8 cellular contexts compared by ENCODE assay signal in the genomic region with DNA sequence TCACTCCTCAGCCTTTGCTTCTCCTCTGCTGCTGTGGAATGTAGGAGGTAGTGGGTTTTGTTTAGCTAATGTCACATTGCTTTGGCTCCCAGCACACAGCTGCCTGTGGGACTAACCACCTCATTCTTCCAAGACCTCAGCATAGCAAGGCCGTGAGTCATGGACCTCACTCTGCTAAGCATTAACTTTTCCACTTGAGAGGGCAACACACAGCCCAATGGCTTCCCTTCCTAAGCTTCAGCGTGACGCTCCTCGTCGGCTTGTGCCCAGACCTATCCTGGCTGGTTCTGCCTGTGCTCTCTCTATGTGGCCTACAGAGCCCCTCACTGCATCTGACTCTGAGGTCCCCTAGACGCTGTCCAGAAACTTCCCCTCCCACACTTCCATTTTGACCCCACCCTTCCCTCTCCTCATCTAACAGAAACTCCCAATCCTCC. TPM values are rescaled to one million over a fixed set of nuclear protein-coding genes. Genes with fewer than 3 reads are reported as not detected.
DNase-seq lines count a peak whose midpoint lies in the region; ATAC-seq, FAIRE-seq and TF ChIP-seq lines count a peak whose summit lies in the region.

No MANE protein-coding gene starts in this region.

- DNase-seq in activated CD4-positive, alpha-beta memory T cell treated with anti-CD3 and anti-CD28 coated beads for 36 hours, result peak; percentile 36
- DNase-seq in activated CD4-positive, alpha-beta memory T cell treated with anti-CD3 and anti-CD28 coated beads, Interleukin-2, amount 10 ng/mL, durations not matched to agents 7 days and 5 days, result no peak
- DNase-seq in bronchial epithelial cell (ENCODE audit: low read depth) (peak; percentile 98), HepG2 (ENCODE audit: low spot score) (peak; percentile 55), transverse colon (peak; percentile 63), HUDEP-2 (lab: John Stamatoyannopoulos, UW; ENCODE audit: unreplicated experiment in 76 of 76) (no peak)
- DNase-seq in stimulated activated naive CD4-positive, alpha-beta T cell (lab: John Stamatoyannopoulos, UW), result no peak

- H3K9me3 Mint-ChIP-seq in activated CD4-positive, alpha-beta memory T cell treated with anti-CD3 and anti-CD28 coated beads for 36 hours, result no peaks in the 10 kb centered on the region
- H3K9me3 Mint-ChIP-seq in activated CD4-positive, alpha-beta memory T cell treated with anti-CD3 and anti-CD28 coated beads, Interleukin-2, amount 10 ng/mL, durations not matched to agents 7 days and 5 days, result no peaks in the 10 kb centered on the region
- no peaks in the 10 kb centered on the region for H3K9me3 Mint-ChIP-seq in stimulated activated memory B cell treated with anti-CD40 and anti-IgM and Interleukin-4, amounts not matched to agents 10 μg/mL and 1 μg/mL and 100 μg/mL, for 72 hours

- H3K4me1 Mint-ChIP-seq in activated CD4-positive, alpha-beta memory T cell treated with anti-CD3 and anti-CD28 coated beads for 36 hours (ENCODE audit: low read depth), result peaks cover 26% of the 10 kb centered on the region
- H3K4me1 Mint-ChIP-seq in activated CD4-positive, alpha-beta memory T cell treated with anti-CD3 and anti-CD28 coated beads, Interleukin-2, amount 10 ng/mL, durations not matched to agents 7 days and 5 days, result peaks cover 35% of the 10 kb centered on the region
- peaks cover 16% of the 10 kb centered on the region for H3K4me1 Mint-ChIP-seq in stimulated activated memory B cell treated with anti-CD40 and anti-IgM and Interleukin-4, amounts not matched to agents 10 μg/mL and 1 μg/mL and 100 μg/mL, for 72 hours

- TF ChIP-seq RAD21 in HepG2 (CRISPR knock-in tag; IDR thresholded peaks at IDR 0.05), result no peak

- H2AFZ ChIP-seq in HepG2 (ENCODE audit: low read length), result no peak overlapping the region

- peaks cover 15% of the 10 kb centered on the region for H3K36me3 Mint-ChIP-seq in activated CD4-positive, alpha-beta memory T cell treated with anti-CD3 and anti-CD28 coated beads for 36 hours
- H3K36me3 Mint-ChIP-seq in activated CD4-positive, alpha-beta memory T cell treated with anti-CD3 and anti-CD28 coated beads, Interleukin-2, amount 10 ng/mL, durations not matched to agents 7 days and 5 days (ENCODE audit: low read depth), result peaks cover 3% of the 10 kb centered on the region
- no peaks in the 10 kb centered on the region for H3K36me3 Mint-ChIP-seq in stimulated activated memory B cell treated with anti-CD40 and anti-IgM and Interleukin-4, amounts not matched to agents 10 μg/mL and 1 μg/mL and 100 μg/mL, for 72 hours

- no peaks in the 10 kb centered on the region for H4K20me1 ChIP-seq in HepG2 (ENCODE audit: insufficient read depth, low read length)

- WGBS in HepG2 (ENCODE audit: low lambda C conversion rate), result 0% methylated on average over 1 of the region's 6 CpGs
- WGBS in transverse colon (ENCODE audit: low coverage in 1 of 2), 2 donors, result 57 to 69% methylated on average over 1 to 6 of the region's 6 CpGs

- in situ Hi-C loops in HepG2 (cut with HindIII; ENCODE audit: extremely low pct_ligation_motif_present, low pct_unique_long_range_greater_than_20kb), result no loop called here
- in situ Hi-C loops in transverse colon (cut with MboI; ENCODE audit: low pct_ligation_motif_present in 1 of 4, low pct_unique_long_range_greater_than_20kb in 1 of 4, low sequenced_read_pairs in 3 of 4), result no loop called here

- POLR2A ChIA-PET in activated CD4-positive, alpha-beta memory T cell treated with anti-CD3 and anti-CD28 coated beads for 36 hours (lab: Charles Lee), result no interaction called here
- POLR2A ChIA-PET in activated CD4-positive, alpha-beta memory T cell treated with anti-CD3 and anti-CD28 coated beads, Interleukin-2, amount 10 ng/mL, durations not matched to agents 7 days and 5 days (lab: Charles Lee), result no interaction called here
- POLR2A ChIA-PET in HepG2 (lab: Yijun Ruan, JAX), result interaction anchor here (1.0 kb wide), 2 partner anchors 13 to 21 kb away, joined by 3 read pairs; no protein-coding TSS in a partner anchor

- H3K4me1 ChIP-seq in HepG2 (ENCODE audit: insufficient read depth, low read length) (peaks cover 10% of the 10 kb centered on the region), transverse colon (peaks cover 16 to 52% (median 31%) of the 10 kb centered on the region in 4 donors)

- BruUV-seq in HepG2 (replicated peaks; lab: Mats Ljungman, UMichigan), result no TSS peak

- no peak overlapping the region for H3K4me3 Mint-ChIP-seq in activated CD4-positive, alpha-beta memory T cell treated with anti-CD3 and anti-CD28 coated beads for 36 hours
- no peak overlapping the region for H3K4me3 Mint-ChIP-seq in activated CD4-positive, alpha-beta memory T cell treated with anti-CD3 and anti-CD28 coated beads, Interleukin-2, amount 10 ng/mL, durations not matched to agents 7 days and 5 days
- H3K4me3 Mint-ChIP-seq in stimulated activated memory B cell treated with anti-CD40 and anti-IgM and Interleukin-4, amounts not matched to agents 10 μg/mL and 1 μg/mL and 100 μg/mL, for 72 hours, result no peak overlapping the region

- H3K27ac ChIP-seq in HepG2 (ENCODE audit: extremely low read length, insufficient read depth, low read length) (no peak overlapping the region), transverse colon (peak overlapping the region; percentile 86 to 97 (median 94))

- H3K4me3 ChIP-seq in bronchial epithelial cell (ENCODE audit: low read depth, low read length), result no peak overlapping the region
- no peak overlapping the region for H3K4me3 ChIP-seq in HepG2 (replicated peaks in 1 of 3; ENCODE audit: insufficient read depth in 1 of 3, low read depth in 2 of 3, low read length in 3 of 3)
- no peak overlapping the region for H3K4me3 ChIP-seq in transverse colon

- H3K4me2 ChIP-seq in HepG2 (ENCODE audit: low read depth, low read length), result peak overlapping the region; percentile 47

- no peaks in the 10 kb centered on the region for H3K9me3 ChIP-seq in HepG2 (ENCODE audit: low read length)
- no peaks in the 10 kb centered on the region for H3K9me3 ChIP-seq in transverse colon

- no peak for TF ChIP-seq CTCF in bronchial epithelial cell (IDR thresholded peaks at IDR 0.05; ENCODE audit: insufficient read depth, low read length, severe bottlenecking)
- no peak for TF ChIP-seq CTCF in HepG2 (CRISPR knock-in tag; IDR thresholded peaks at IDR 0.05)
- no peak for TF ChIP-seq CTCF in transverse colon (IDR thresholded peaks at IDR 0.05)

- H3K36me3 ChIP-seq in bronchial epithelial cell (ENCODE audit: control insufficient read depth, insufficient read depth, low read length) (peaks cover 21% of the 10 kb centered on the region), HepG2 (replicated peaks in 1 of 2; ENCODE audit: control insufficient read depth in 1 of 2, insufficient read depth in 2 of 2, low read length in 2 of 2) (no peaks in the 10 kb centered on the region), transverse colon (no peaks in the 10 kb centered on the region)

- peak overlapping the region; percentile 50 for H3K27ac Mint-ChIP-seq in activated CD4-positive, alpha-beta memory T cell treated with anti-CD3 and anti-CD28 coated beads for 36 hours
- no peak overlapping the region for H3K27ac Mint-ChIP-seq in activated CD4-positive, alpha-beta memory T cell treated with anti-CD3 and anti-CD28 coated beads, Interleukin-2, amount 10 ng/mL, durations not matched to agents 7 days and 5 days
- H3K27ac Mint-ChIP-seq in stimulated activated memory B cell treated with anti-CD40 and anti-IgM and Interleukin-4, amounts not matched to agents 10 μg/mL and 1 μg/mL and 100 μg/mL, for 72 hours, result no peak overlapping the region

- FAIRE-seq in bronchial epithelial cell (lab: Jason Lieb, UNC) (peak; percentile 96), HepG2 (lab: Jason Lieb, UNC) (no peak)

- H3K79me2 ChIP-seq in HepG2 (ENCODE audit: insufficient read depth, low read length), result no peaks in the 10 kb centered on the region

- no peak overlapping the region for H3K9ac ChIP-seq in HepG2 (ENCODE audit: insufficient read depth, low read depth, low read length)

- TF ChIP-seq POLR2A in HepG2 (IDR thresholded peaks at IDR 0.05; ENCODE audit: insufficient read depth in 1 of 2, low read depth in 2 of 2, low read length in 2 of 2), result no peak
- no peak for TF ChIP-seq POLR2A in transverse colon (IDR thresholded peaks at IDR 0.05)

- H3K27me3 ChIP-seq in bronchial epithelial cell (ENCODE audit: control insufficient read depth, insufficient read depth, low read length) (no peaks in the 10 kb centered on the region), HepG2 (ENCODE audit: control insufficient read depth in 1 of 2, insufficient read depth in 2 of 2, low read length in 2 of 2) (no peaks in the 10 kb centered on the region), transverse colon (no peaks in the 10 kb centered on the region)

- CTCF ChIA-PET in activated CD4-positive, alpha-beta memory T cell treated with anti-CD3 and anti-CD28 coated beads for 36 hours (lab: Charles Lee), result interaction anchor here (1.0 to 2.1 kb wide), 4 partner anchors 23 to 106 kb away, joined by 4 to 7 read pairs (median 5); a partner anchor contains a TSS
- CTCF ChIA-PET in activated CD4-positive, alpha-beta memory T cell treated with anti-CD3 and anti-CD28 coated beads, Interleukin-2, amount 10 ng/mL, durations not matched to agents 7 days and 5 days (lab: Charles Lee), result no interaction called here
- CTCF ChIA-PET in HepG2 (lab: Yijun Ruan, JAX; ENCODE audit: low intra/inter-chr PET ratio, low total read pairs), result no interaction called here

- TF ChIP-seq EP300 in HepG2 (IDR thresholded peaks at IDR 0.05; ENCODE audit: low read depth in 2 of 2, low read length in 2 of 2) (no peak), HepG2 (CRISPR knock-in tag; IDR thresholded peaks at IDR 0.05; ENCODE audit: borderline replicate concordance) (no peak), transverse colon (IDR thresholded peaks at IDR 0.05; ENCODE audit: low read depth) (no peak)

- intact Hi-C loops in activated CD4-positive, alpha-beta memory T cell treated with anti-CD3 and anti-CD28 coated beads for 36 hours (cut with micrococcal nuclease), result no loop called here
- intact Hi-C loops in HepG2 (cut with micrococcal nuclease; ENCODE audit: unreplicated experiment), result no loop called here
- intact Hi-C loops in transverse colon (cut with DNase I; ENCODE audit: low total_unique reads), result no loop called here

- no peaks in the 10 kb centered on the region for H3K27me3 Mint-ChIP-seq in activated CD4-positive, alpha-beta memory T cell treated with anti-CD3 and anti-CD28 coated beads for 36 hours
- H3K27me3 Mint-ChIP-seq in activated CD4-positive, alpha-beta memory T cell treated with anti-CD3 and anti-CD28 coated beads, Interleukin-2, amount 10 ng/mL, durations not matched to agents 7 days and 5 days, result no peaks in the 10 kb centered on the region
- H3K27me3 Mint-ChIP-seq in stimulated activated memory B cell treated with anti-CD40 and anti-IgM and Interleukin-4, amounts not matched to agents 10 μg/mL and 1 μg/mL and 100 μg/mL, for 72 hours, result peaks cover 16% of the 10 kb centered on the region

- ATAC-seq in HepG2, result peak; percentile 70
- ATAC-seq in stimulated activated memory B cell treated with anti-CD40 and anti-IgM and Interleukin-4, amounts not matched to agents 10 μg/mL and 1 μg/mL and 100 μg/mL, for 72 hours, result no peak

RNA-seq across cellular contexts. Expression of a gene that starts 23.3 kb away (rescaled TPM):
- total RNA-seq in activated CD4-positive, alpha-beta memory T cell treated with anti-CD3 and anti-CD28 coated beads for 36 hours, result 10 to 100 TPM; 49.3 to 49.7 TPM
- total RNA-seq in activated CD4-positive, alpha-beta memory T cell treated with anti-CD3 and anti-CD28 coated beads, Interleukin-2, amount 10 ng/mL, durations not matched to agents 7 days and 5 days, result 10 to 100 TPM; 10.8 to 10.9 TPM
- total RNA-seq in bronchial epithelial cell, result 108 and 133 TPM in 2 replicates
- total RNA-seq in HepG2 (2016; rRNA removed; fragmentation: Illumina TruSeq; extraction: Trizol), result 0.42 and 0.66 TPM in 2 replicates
- total RNA-seq in HepG2 (2016; cell fraction: cytosol; rRNA removed; fragmentation: Illumina TruSeq; extraction: Trizol; ENCODE audit: low read depth), result not detected in 2 replicates
- total RNA-seq in HepG2 (2016; cell fraction: insoluble cytoplasmic fraction; rRNA removed; fragmentation: Illumina TruSeq; extraction: Trizol), result 0.56 and 0.71 TPM in 2 replicates
- 0.06 and 0.14 TPM in 2 replicates for total RNA-seq in HepG2 (2016; cell fraction: membrane; rRNA removed; fragmentation: Illumina TruSeq; extraction: Trizol)
- total RNA-seq in HepG2 (2016; cell fraction: nucleus; rRNA removed; fragmentation: Illumina TruSeq; extraction: Trizol), result 0.60 and 0.68 TPM in 2 replicates
- 0.17 and 0.18 TPM in 2 replicates for polyA plus RNA-seq in HepG2 (2011; rRNA removed)
- 0.13 and 0.23 TPM in 2 replicates for polyA plus RNA-seq in HepG2 (2011; cell fraction: cytosol; rRNA removed)
- 0.29 and 0.52 TPM in 2 replicates for polyA plus RNA-seq in HepG2 (2011; cell fraction: nucleus; rRNA removed)
- polyA plus RNA-seq in HepG2 (2012), result 0.08 and 0.13 TPM in 2 replicates
- polyA plus RNA-seq in HepG2 (2016; cell fraction: cytosol; fragmentation: Illumina TruSeq; extraction: Trizol; ENCODE audit: low read depth), result 0.03 and 0.08 TPM in 2 replicates
- 0.35 and 0.50 TPM in 2 replicates for polyA plus RNA-seq in HepG2 (2016; cell fraction: insoluble cytoplasmic fraction; fragmentation: Illumina TruSeq; extraction: Trizol; ENCODE audit: low read depth)
- polyA plus RNA-seq in HepG2 (2016; cell fraction: membrane; fragmentation: Illumina TruSeq; extraction: Trizol; ENCODE audit: low read depth), result 0.03 and 0.05 TPM in 2 replicates
- 0.85 and 0.89 TPM in 2 replicates for polyA plus RNA-seq in HepG2 (2016; cell fraction: nucleus; fragmentation: Illumina TruSeq; extraction: Trizol; ENCODE audit: insufficient read depth, low read depth)
- polyA minus RNA-seq in HepG2 (2011; rRNA and poly(A)+ RNA removed; ENCODE audit: low replicate concordance), result 0.12 and 47.0 TPM in 2 replicates
- 0.62 and 0.79 TPM in 2 replicates for polyA minus RNA-seq in HepG2 (2011; cell fraction: cytosol; rRNA and poly(A)+ RNA removed)
- 0.37 and 0.77 TPM in 2 replicates for polyA minus RNA-seq in HepG2 (2011; cell fraction: nucleus; rRNA and poly(A)+ RNA removed)
- 10 to 100 TPM; 18.9 to 57.2 (median 50.2) TPM for total RNA-seq in transverse colon

RNA-seq across cellular contexts. Expression of a gene that starts 37.6 kb away (rescaled TPM):
- total RNA-seq in activated CD4-positive, alpha-beta memory T cell treated with anti-CD3 and anti-CD28 coated beads for 36 hours, result 10 to 100 TPM; 88.0 to 91.3 TPM
- 10 to 100 TPM; 82.5 to 84.6 TPM for total RNA-seq in activated CD4-positive, alpha-beta memory T cell treated with anti-CD3 and anti-CD28 coated beads, Interleukin-2, amount 10 ng/mL, durations not matched to agents 7 days and 5 days
- total RNA-seq in bronchial epithelial cell (0.53 and 2.0 TPM in 2 replicates), HepG2 (2016; rRNA removed; fragmentation: Illumina TruSeq; extraction: Trizol) (17.1 and 27.3 TPM in 2 replicates), transverse colon (10 to 100 TPM in 1 of 4 donors, 1 to 10 TPM in 2, not detected in 1; 1.1 to 13.1 (median 4.3) TPM)
- 3.8 and 5.0 TPM in 2 replicates for total RNA-seq in HepG2 (2016; cell fraction: cytosol; rRNA removed; fragmentation: Illumina TruSeq; extraction: Trizol; ENCODE audit: low read depth)
- total RNA-seq in HepG2 (2016; cell fraction: insoluble cytoplasmic fraction; rRNA removed; fragmentation: Illumina TruSeq; extraction: Trizol), result 18.0 and 28.7 TPM in 2 replicates
- total RNA-seq in HepG2 (2016; cell fraction: membrane; rRNA removed; fragmentation: Illumina TruSeq; extraction: Trizol), result 10.4 and 11.4 TPM in 2 replicates
- 10.3 and 12.4 TPM in 2 replicates for total RNA-seq in HepG2 (2016; cell fraction: nucleus; rRNA removed; fragmentation: Illumina TruSeq; extraction: Trizol)
- polyA plus RNA-seq in HepG2 (2011; rRNA removed), result 3.4 and 6.5 TPM in 2 replicates
- polyA plus RNA-seq in HepG2 (2011; cell fraction: cytosol; rRNA removed), result 2.6 and 2.7 TPM in 2 replicates
- polyA plus RNA-seq in HepG2 (2011; cell fraction: nucleus; rRNA removed), result 1.4 and 1.8 TPM in 2 replicates
- 3.0 and 6.8 TPM in 2 replicates for polyA plus RNA-seq in HepG2 (2012)
- 3.0 and 3.1 TPM in 2 replicates for polyA plus RNA-seq in HepG2 (2016; cell fraction: cytosol; fragmentation: Illumina TruSeq; extraction: Trizol; ENCODE audit: low read depth)
- 27.1 and 27.6 TPM in 2 replicates for polyA plus RNA-seq in HepG2 (2016; cell fraction: insoluble cytoplasmic fraction; fragmentation: Illumina TruSeq; extraction: Trizol; ENCODE audit: low read depth)
- 6.9 and 8.0 TPM in 2 replicates for polyA plus RNA-seq in HepG2 (2016; cell fraction: membrane; fragmentation: Illumina TruSeq; extraction: Trizol; ENCODE audit: low read depth)
- polyA plus RNA-seq in HepG2 (2016; cell fraction: nucleus; fragmentation: Illumina TruSeq; extraction: Trizol; ENCODE audit: insufficient read depth, low read depth), result 15.8 and 16.1 TPM in 2 replicates
- polyA minus RNA-seq in HepG2 (2011; rRNA and poly(A)+ RNA removed; ENCODE audit: low replicate concordance), result 2.4 and 15.2 TPM in 2 replicates
- 4.1 and 4.6 TPM in 2 replicates for polyA minus RNA-seq in HepG2 (2011; cell fraction: cytosol; rRNA and poly(A)+ RNA removed)
- 3.7 and 4.6 TPM in 2 replicates for polyA minus RNA-seq in HepG2 (2011; cell fraction: nucleus; rRNA and poly(A)+ RNA removed)

Comparison
In these comparisons a context has a peak if more than half of its experiments do, and no peak if none do; other contexts are left out.
1. DNase-seq: peak in activated CD4-positive, alpha-beta memory T cell treated with anti-CD3 and anti-CD28 coated beads for 36 hours (single experiment), bronchial epithelial cell (single experiment), HepG2 (single experiment) and transverse colon (single experiment); none in activated CD4-positive, alpha-beta memory T cell treated with anti-CD3 and anti-CD28 coated beads, Interleukin-2, amount 10 ng/mL, durations not matched to agents 7 days and 5 days (single experiment), stimulated activated naive CD4-positive, alpha-beta T cell (0 of 6) and HUDEP-2 (0 of 76).